In the genomic region with DNA sequence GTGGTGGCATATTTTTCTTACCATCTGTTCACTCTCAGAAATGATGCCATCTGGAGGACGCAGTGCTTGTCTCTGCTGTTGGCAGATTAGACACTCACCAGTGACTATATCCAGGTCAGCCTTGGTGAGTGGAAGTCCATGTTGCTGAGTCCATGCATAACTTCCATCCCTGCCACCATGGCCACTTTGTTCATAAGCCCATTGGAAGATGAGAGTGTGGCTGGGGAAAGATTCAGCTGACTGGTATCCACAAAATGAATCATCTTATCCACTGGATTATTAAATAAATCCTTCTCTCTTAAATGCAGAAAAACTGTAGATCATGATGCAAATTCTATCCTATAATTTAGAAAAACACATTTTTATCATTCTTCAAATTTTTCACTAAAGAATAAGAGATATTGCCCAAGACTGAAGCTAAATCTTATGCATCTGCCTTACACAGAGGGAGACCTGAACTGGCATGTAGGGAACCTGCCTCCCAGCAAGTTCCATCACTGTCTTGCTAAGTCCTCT, we compare ENCODE assay signal across 15 cellular contexts.
DNase-seq lines count a peak whose midpoint lies in the region; FAIRE-seq and TF ChIP-seq lines count a peak whose summit lies in the region.
"Had no signal": no experiment of that assay in that cellular context is flagged by ENCODE, and none has a peak within 500 bp of the region (broad histone marks: within the 10 kb centered on the region; RNA-seq: fewer than 3 reads in every experiment).

No MANE protein-coding gene starts in this region.

- in situ Hi-C loops in mammary epithelial cell (cut with MboI; ENCODE audit: low sequenced_read_pairs in 2 of 2) = no loop called here

- H3K27me3 ChIP-seq in mammary epithelial cell (ENCODE audit: insufficient read depth, low read length) = no peaks in the 10 kb centered on the region
- H3K27me3 ChIP-seq: right lobe of liver, stomach had no signal

- no peak overlapping the region for H3K9ac ChIP-seq in mammary epithelial cell (ENCODE audit: insufficient read depth, low read length)
- H3K9ac ChIP-seq in kidney (ENCODE audit: low read length in 2 of 2) = no peak overlapping the region

- no peaks in the 10 kb centered on the region for H3K79me2 ChIP-seq in mammary epithelial cell (ENCODE audit: insufficient read depth, low read length)

- H3K4me2 ChIP-seq in mammary epithelial cell (ENCODE audit: insufficient read depth, low read depth, low read length) = no peak overlapping the region
- H3K4me2 ChIP-seq: GM23338 had no signal

- H3K9me3 ChIP-seq in mammary epithelial cell (replicated peaks; ENCODE audit: insufficient read depth, low read length) = no peaks in the 10 kb centered on the region
- H3K9me3 ChIP-seq in kidney (ENCODE audit: control insufficient read depth in 1 of 2, low read length in 2 of 2) = no peaks in the 10 kb centered on the region
- H3K9me3 ChIP-seq: right lobe of liver, stomach had no signal

- H4K20me1 ChIP-seq in mammary epithelial cell (ENCODE audit: insufficient read depth, low read length) = no peaks in the 10 kb centered on the region

- dilution Hi-C loops in mammary epithelial cell (cut with HindIII; ENCODE audit: low sequenced_read_pairs) = loop anchor here (5.0 kb wide), 2 partner anchors 32 to 43 kb away; no protein-coding TSS in a partner anchor

- H3K36me3 ChIP-seq in mammary epithelial cell (ENCODE audit: insufficient read depth, low read length) (no peaks in the 10 kb centered on the region), kidney (ENCODE audit: control insufficient read depth in 1 of 2, insufficient read depth in 2 of 2, low read length in 2 of 2) (no peaks in the 10 kb centered on the region)
- H3K36me3 ChIP-seq: right lobe of liver, stomach had no signal

- H3K4me1 ChIP-seq in mammary epithelial cell (ENCODE audit: insufficient read depth, low read length) (peaks cover 4% of the 10 kb centered on the region), kidney (ENCODE audit: control insufficient read depth in 1 of 2, insufficient read depth in 1 of 2, low read depth in 1 of 2, low read length in 2 of 2) (no peaks in the 10 kb centered on the region)
- H3K4me1 ChIP-seq: right lobe of liver had no signal

- H3K4me3 ChIP-seq in LNCaP clone FGC (ENCODE audit: low read depth, low read length) (no peak overlapping the region), mammary epithelial cell (replicated peaks in 1 of 3; ENCODE audit: insufficient read depth in 1 of 3, low read depth in 2 of 3, low read length in 3 of 3) (no peak overlapping the region), kidney (ENCODE audit: low read length in 2 of 2) (no peak overlapping the region)
- H3K4me3 ChIP-seq: GM23338, right lobe of liver, stomach had no signal

- DNase-seq in LNCaP clone FGC (ENCODE audit: low read depth) = no peak
- DNase-seq in mammary epithelial cell = peak; percentile 12
- DNase-seq in myocyte (ENCODE audit: low read depth) = peak; percentile 88
- DNase-seq in central memory CD4-positive, alpha-beta T cell = no peak
- DNase-seq in activated CD4-positive, CD25-positive, alpha-beta regulatory T cell treated with anti-CD3 and anti-CD28 coated beads, Interleukin-2, amount 50 U/mL, for 72 hours = no peak
- no peak for DNase-seq in kidney
- DNase-seq in activated T-cell treated with anti-CD3 and anti-CD28 coated beads, Interleukin-2, amount 50 U/mL, for 48 hours = no peak
- DNase-seq: activated CD8-positive, alpha-beta memory T cell treated with anti-CD3 and anti-CD28 coated beads, Interleukin-2, amount 10 ng/mL, durations not matched to agents 7 days and 5 days; dermis blood vessel endothelial cell; NCI-H1048; right lobe of liver; stomach had no signal

- BruUV-seq in mammary epithelial cell (replicated peaks; lab: Mats Ljungman, UMichigan) = no TSS peak

- TF ChIP-seq CTCF in C4-2B (conservative IDR thresholded peaks at IDR 0.05) = peak; percentile 11; the same call in 1 of the 2 replicates
- peak; percentile 34 for TF ChIP-seq CTCF in LNCaP clone FGC (IDR thresholded peaks at IDR 0.05; ENCODE audit: control insufficient read depth, extremely low read depth, insufficient read depth)
- no peak for TF ChIP-seq CTCF in mammary epithelial cell (conservative IDR thresholded peaks at IDR 0.05 in 1 of 2, IDR thresholded peaks at IDR 0.05 in 1 of 2; ENCODE audit: extremely low read depth in 1 of 2, insufficient read depth in 1 of 2, low read depth in 1 of 2, low read length in 2 of 2)
- TF ChIP-seq CTCF in kidney (IDR thresholded peaks at IDR 0.05; ENCODE audit: borderline replicate concordance, extremely low read depth, insufficient read depth) = no peak

- CTCF ChIA-PET in mammary epithelial cell (lab: Charles Lee; ENCODE audit: low non-redundant PET) = no interaction called here

- WGBS in mammary epithelial cell (ENCODE audit: low coverage, missing lambda C conversion rate) = 100% methylated on average over 1 of the region's 1 CpG

- H3K27ac ChIP-seq in C4-2B = no peak overlapping the region
- no peak overlapping the region for H3K27ac ChIP-seq in mammary epithelial cell (ENCODE audit: insufficient read depth, low read depth, low read length)
- H3K27ac ChIP-seq in kidney (ENCODE audit: low read depth in 2 of 2, low read length in 2 of 2) = no peak overlapping the region
- H3K27ac ChIP-seq: right lobe of liver, stomach had no signal

- intact Hi-C loops in mammary epithelial cell (cut with micrococcal nuclease) (no loop called here), kidney (cut with DNase I) (no loop called here)

- no peak for FAIRE-seq in kidney (lab: Jason Lieb, UNC)
- FAIRE-seq: keratinocyte had no signal

- H2AFZ ChIP-seq in mammary epithelial cell (ENCODE audit: low read depth, low read length) = no peak overlapping the region

Comparison
In these comparisons a context has a peak if more than half of its experiments do, and no peak if none do; other contexts are left out.
1. CTCF ChIP-seq: peak in C4-2B (single experiment) and LNCaP clone FGC (single experiment); none in mammary epithelial cell (0 of 2) and kidney (single experiment).
2. DNase-seq: peak in mammary epithelial cell (single experiment) and myocyte (single experiment); none in LNCaP clone FGC (single experiment), central memory CD4-positive, alpha-beta T cell (single experiment), activated CD4-positive, CD25-positive, alpha-beta regulatory T cell treated with anti-CD3 and anti-CD28 coated beads, Interleukin-2, amount 50 U/mL, for 72 hours (single experiment), kidney (single experiment) and activated T-cell treated with anti-CD3 and anti-CD28 coated beads, Interleukin-2, amount 50 U/mL, for 48 hours (0 of 2).